Comparison of ENCODE assay signal across 19 cellular contexts in the genomic region with DNA sequence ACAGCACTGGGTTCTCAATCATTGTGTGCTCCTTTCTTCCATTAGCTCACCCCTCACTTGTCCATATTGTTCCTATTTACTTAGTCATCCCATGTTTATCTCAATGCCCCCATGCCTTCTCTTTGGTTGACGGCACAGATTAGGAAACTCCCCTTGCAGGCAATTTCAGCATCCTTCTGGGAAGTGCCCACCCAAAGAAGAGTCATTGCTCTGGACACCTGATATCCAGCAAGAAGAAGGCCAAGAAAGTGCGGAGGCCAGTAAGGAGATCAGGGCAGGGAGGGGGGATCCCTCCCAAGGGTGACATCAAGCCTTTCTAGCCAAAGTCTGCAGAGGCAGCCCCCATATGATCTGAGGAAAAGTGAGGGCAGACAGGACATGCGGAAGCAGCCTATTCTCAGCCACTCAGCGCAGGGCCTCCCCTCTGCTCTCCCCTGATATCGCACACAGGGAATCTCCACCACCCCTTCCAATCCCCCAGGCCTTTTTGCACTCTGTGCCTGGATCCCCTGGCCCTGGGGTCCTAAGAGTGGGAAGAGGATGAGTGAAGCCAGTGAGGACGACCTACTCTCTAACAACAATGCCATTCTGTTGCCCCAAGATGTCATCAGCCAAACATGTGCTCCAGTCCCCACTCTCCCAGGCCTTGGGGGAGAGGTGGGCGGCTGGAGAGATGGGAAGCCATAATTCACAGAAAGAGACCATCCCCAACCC. TPM values are rescaled to one million over a fixed set of nuclear protein-coding genes. Genes with fewer than 3 reads are reported as not detected.
DNase-seq lines count a peak whose midpoint lies in the region; TF ChIP-seq lines count a peak whose summit lies in the region.
"Had no signal": no experiment of that assay in that cellular context is flagged by ENCODE, and none has a peak within 500 bp of the region (broad histone marks: within the 10 kb centered on the region; RNA-seq: fewer than 3 reads in every experiment).

No MANE protein-coding gene starts in this region.

- no peak overlapping the region for H2BK12ac ChIP-seq in H9 (ENCODE audit: insufficient read length, low read depth, low read length)
- H2BK12ac ChIP-seq in trophoblast cell (ENCODE audit: low read length): no peak overlapping the region

- H3K36me3 Mint-ChIP-seq in H9 (ENCODE audit: insufficient read depth in 1 of 3, low read depth in 3 of 3): peaks cover 0 to 2% (median 0%) of the 10 kb centered on the region in 3 experiments; a peak in 2 of 7 replicates

- H4K8ac ChIP-seq in H9 (replicated peaks; ENCODE audit: insufficient read length, low read depth, low read length) (no peak overlapping the region), trophoblast cell (ENCODE audit: low read depth, low read length) (no peak overlapping the region)

- no CpG with 5 or more reads among the region's 7 CpGs for WGBS in H9 (ENCODE audit: extremely low coverage, insufficient read length, low lambda C conversion rate)
- no CpG with 5 or more reads among the region's 7 CpGs for WGBS in trophoblast cell (ENCODE audit: extremely low coverage, insufficient coverage, insufficient read length)
- WGBS in transverse colon (ENCODE audit: low coverage in 1 of 2), 2 donors: 83 to 100% methylated on average over 1 to 7 of the region's 7 CpGs

- H2BK120ac ChIP-seq in H9 (ENCODE audit: low read depth, low read length, poor library complexity, severe bottlenecking) (no peak overlapping the region), trophoblast cell (ENCODE audit: insufficient read depth, low read length, poor library complexity) (peak overlapping the region; percentile 2)

- H4K91ac ChIP-seq in H9 (ENCODE audit: insufficient read length, low read depth, low read length) (no peak overlapping the region), trophoblast cell (ENCODE audit: low read depth, low read length) (no peak overlapping the region)

- H3K4me1 ChIP-seq in H9 (ENCODE audit: insufficient read depth, low read length): no peaks in the 10 kb centered on the region; the same call in 1 of the 2 replicates
- peaks cover 49% of the 10 kb centered on the region for H3K4me1 ChIP-seq in PC-9 (replicated peaks; ENCODE audit: insufficient read depth)
- H3K4me1 ChIP-seq in trophoblast cell (ENCODE audit: control insufficient read depth in 1 of 2, insufficient read depth in 2 of 2, low read length in 2 of 2): peaks cover 24 to 25% of the 10 kb centered on the region in 2 experiments
- no peaks in the 10 kb centered on the region for H3K4me1 ChIP-seq in transverse colon

- no peaks in the 10 kb centered on the region; the same call in 1 of the 2 replicates for H3K79me2 ChIP-seq in H9 (ENCODE audit: insufficient read depth, low read length)
- H3K79me2 ChIP-seq in PC-9 (ENCODE audit: low read depth): no peaks in the 10 kb centered on the region
- no peaks in the 10 kb centered on the region for H3K79me2 ChIP-seq in trophoblast cell (ENCODE audit: control insufficient read depth, insufficient read depth, low read length, poor library complexity)

- no peaks in the 10 kb centered on the region for H3K79me1 ChIP-seq in H9 (ENCODE audit: insufficient read depth, low read depth, low read length, poor library complexity, severe bottlenecking)
- peaks cover 2% of the 10 kb centered on the region for H3K79me1 ChIP-seq in trophoblast cell (ENCODE audit: low read length)

- H3K27ac Mint-ChIP-seq in H9: no peak overlapping the region
- H3K27ac Mint-ChIP-seq: CD4-positive, alpha-beta T cell had no signal

- H3K27me3 ChIP-seq in H9 (ENCODE audit: insufficient read depth, low read length) (no peaks in the 10 kb centered on the region), PC-9 (ENCODE audit: insufficient read depth, low read depth) (no peaks in the 10 kb centered on the region), trophoblast cell (ENCODE audit: insufficient read depth, low read length) (no peaks in the 10 kb centered on the region), transverse colon (no peaks in the 10 kb centered on the region)

- H3K4me3 ChIP-seq in PC-9: no peak overlapping the region; the same call in 1 of the 2 replicates
- no peak overlapping the region for H3K4me3 ChIP-seq in trophoblast cell (ENCODE audit: low read depth, low read length)
- H3K4me3 ChIP-seq in transverse colon: no peak overlapping the region
- H3K4me3 ChIP-seq: GM12878 had no signal

- TF ChIP-seq CTCF in H9 (conservative IDR thresholded peaks at IDR 0.05) (no peak), PC-9 (conservative IDR thresholded peaks at IDR 0.05) (no peak), transverse colon (IDR thresholded peaks at IDR 0.05) (no peak)

- H3K9ac ChIP-seq in H9 (ENCODE audit: extremely low read depth, insufficient read length, low read length) (no peak overlapping the region), trophoblast cell (ENCODE audit: low read length) (no peak overlapping the region)

- H2BK15ac ChIP-seq in H9 (ENCODE audit: low read depth, low read length): no peak overlapping the region

- no peak overlapping the region for H3K4me2 ChIP-seq in H9 (ENCODE audit: insufficient read depth, insufficient read length, low read length)
- peak overlapping the region; percentile 77 for H3K4me2 ChIP-seq in PC-9
- H3K4me2 ChIP-seq in trophoblast cell (ENCODE audit: low read length): no peak overlapping the region

- peaks cover 12 to 13% of the 10 kb centered on the region in 2 experiments for H3K4me1 Mint-ChIP-seq in H9

- no peaks in the 10 kb centered on the region; a peak in 1 of 5 replicates for H3K9me3 Mint-ChIP-seq in H9
- H3K9me3 Mint-ChIP-seq: CD4-positive, alpha-beta T cell had no signal

- no peak overlapping the region for H3K56ac ChIP-seq in H9 (ENCODE audit: insufficient read length, low read depth, low read length)

- H2AK5ac ChIP-seq in H9 (ENCODE audit: insufficient read length, low read length): no peak overlapping the region
- H2AK5ac ChIP-seq in trophoblast cell (ENCODE audit: low read length): no peak overlapping the region

- H3F3A ChIP-seq in PC-9 (ENCODE audit: insufficient read depth, low read depth): peaks cover 5% of the 10 kb centered on the region; the same call in 1 of the 2 replicates

- POLR2A ChIA-PET in PC-9 (lab: Charles Lee; ENCODE audit: unreplicated experiment): no interaction called here

- H4K5ac ChIP-seq in H9 (ENCODE audit: insufficient read length, low read depth, low read length): no peak overlapping the region

- BruUV-seq in PC-9 (replicated peaks; lab: Mats Ljungman, UMichigan): no TSS peak

- H3K23ac ChIP-seq in H9 (ENCODE audit: insufficient read length, low read depth, low read length) (no peak overlapping the region), trophoblast cell (ENCODE audit: low read length) (no peak overlapping the region)

- H3K36me3 ChIP-seq in PC-9 (ENCODE audit: low read depth) (no peaks in the 10 kb centered on the region), trophoblast cell (ENCODE audit: control insufficient read depth in 1 of 2, insufficient read depth in 2 of 2, low read length in 2 of 2) (no peaks in the 10 kb centered on the region), transverse colon (no peaks in the 10 kb centered on the region)

- H3K9me2 ChIP-seq in PC-9 (ENCODE audit: insufficient read depth): no peaks in the 10 kb centered on the region

- no peak overlapping the region for H3K4me3 Mint-ChIP-seq in H9
- H3K4me3 Mint-ChIP-seq: CD4-positive, alpha-beta T cell had no signal

- no peak overlapping the region for H2BK20ac ChIP-seq in H9 (ENCODE audit: low read depth, low read length, poor library complexity, severe bottlenecking)

- in situ Hi-C loops in transverse colon (cut with MboI; ENCODE audit: low pct_ligation_motif_present in 1 of 4, low pct_unique_long_range_greater_than_20kb in 1 of 4, low sequenced_read_pairs in 3 of 4): loop anchor here in 1 of 4 donors (25.0 kb wide), 1 partner anchor 329 kb away; the partner anchor contains the start of gene TAS2R40

- CTCF ChIA-PET in PC-9 (lab: Charles Lee): no interaction called here

- DNase-seq in H9 (peak; percentile 14), PC-9 (no peak), left kidney (ENCODE audit: low read depth, low spot score) (peak; percentile 34), trophoblast cell (peak; percentile 59 to 64), substantia nigra (lab: John Stamatoyannopoulos, UW) (no peak), transverse colon (no peak), NCI-H1436 treated with DMSO at 0.1 percent for 48 hours (lab: John Stamatoyannopoulos, UW) (no peak)
- DNase-seq: ACHN; CD4-positive, alpha-beta T cell; DMS79; IMR-90; MV-4-11; NCI-H146; NCI-H2081 treated with DMSO at 0.1 percent for 48 hours; NCI-H226; NCI-H526 treated with DMSO at 0.1 percent for 48 hours had no signal

- H3K14ac ChIP-seq in H9 (ENCODE audit: insufficient read depth, low read length) (no peak overlapping the region), trophoblast cell (ENCODE audit: low read length) (no peak overlapping the region)

- TF ChIP-seq EP300 in transverse colon (IDR thresholded peaks at IDR 0.05; ENCODE audit: low read depth): no peak

- H2AFZ ChIP-seq in H9 (ENCODE audit: low read length) (no peak overlapping the region), PC-9 (no peak overlapping the region), trophoblast cell (ENCODE audit: insufficient read depth, low read length, poor library complexity) (no peak overlapping the region)

- peaks cover 3% of the 10 kb centered on the region for H3K23me2 ChIP-seq in H9 (ENCODE audit: insufficient read length, low read depth, low read length, poor library complexity, severe bottlenecking)

- no peak overlapping the region for H4K12ac ChIP-seq in trophoblast cell (ENCODE audit: low read depth, low read length)

- H3K9me3 ChIP-seq in H9 (ENCODE audit: control insufficient read depth, low read depth, low read length): no peaks in the 10 kb centered on the region
- no peaks in the 10 kb centered on the region for H3K9me3 ChIP-seq in PC-9 (ENCODE audit: insufficient read depth, low read depth)
- H3K9me3 ChIP-seq in trophoblast cell (ENCODE audit: insufficient read depth, low read depth, low read length): peaks cover 2% of the 10 kb centered on the region
- no peaks in the 10 kb centered on the region for H3K9me3 ChIP-seq in transverse colon

- H3K27me3 Mint-ChIP-seq in H9 (ENCODE audit: low read depth): peaks cover 13% of the 10 kb centered on the region; the same call in 1 of the 2 replicates

- H3K18ac ChIP-seq in H9 (ENCODE audit: insufficient read length, low read depth, low read length): no peak overlapping the region
- peak overlapping the region; percentile 7 for H3K18ac ChIP-seq in trophoblast cell (ENCODE audit: low read length)

- H2BK5ac ChIP-seq in H9 (ENCODE audit: insufficient read length, low read length): no peak overlapping the region
- H2BK5ac ChIP-seq in trophoblast cell (ENCODE audit: low read depth, low read length, poor library complexity): no peak overlapping the region

- peaks cover 2% of the 10 kb centered on the region for H4K20me1 ChIP-seq in H9 (ENCODE audit: control insufficient read depth, insufficient read depth, insufficient read length)
- peaks cover 3% of the 10 kb centered on the region; the same call in 1 of the 2 replicates for H4K20me1 ChIP-seq in PC-9 (ENCODE audit: insufficient read depth)

- no peak overlapping the region for H3T11ph ChIP-seq in H9 (ENCODE audit: low read length)

- intact Hi-C loops in PC-9 (cut with micrococcal nuclease; ENCODE audit: unreplicated experiment) (loop anchor here (5.0 kb wide), 2 partner anchors 499 to 506 kb away; partner anchors contain the start of gene ZYX), transverse colon (cut with DNase I; ENCODE audit: low total_unique reads) (no loop called here)

- H3K27ac ChIP-seq in H9 (ENCODE audit: insufficient read length, low read depth, low read length): no peak overlapping the region
- H3K27ac ChIP-seq in PC-9: no peak overlapping the region
- H3K27ac ChIP-seq in trophoblast cell (ENCODE audit: low read depth, low read length): no peak overlapping the region
- no peak overlapping the region for H3K27ac ChIP-seq in substantia nigra (ENCODE audit: low read depth, low read length, poor library complexity, severe bottlenecking)
- H3K27ac ChIP-seq in transverse colon: no peak overlapping the region

- no peak for TF ChIP-seq POLR2A in transverse colon (IDR thresholded peaks at IDR 0.05)

- H3K4ac ChIP-seq in H9 (ENCODE audit: low read depth, low read length): no peak overlapping the region
- H3K4ac ChIP-seq in trophoblast cell (ENCODE audit: low read depth, low read length): no peak overlapping the region

RNA-seq across cellular contexts. Expression of gene TRPV6, which starts 1.8 kb away (rescaled TPM):
- total RNA-seq in H9 (2021) (0.61 and 0.81 TPM in 2 replicates), PC-9 (2021) (13.5 and 14.7 TPM in 2 replicates), transverse colon (1 to 10 TPM in 1 of 4 donors, under 1 TPM in 1, not detected in 2; 0.14 to 2.9 TPM)
- polyA plus RNA-seq in trophoblast cell (2013): 1.2 and 1.3 TPM in 2 replicates
- total RNA-seq: CD4-positive, alpha-beta T cell; G401; GM12878; IMR-90; LHCN-M2 had no signal
- polyA plus RNA-seq: GM12878 had no signal

RNA-seq across cellular contexts. Expression of gene EPHB6, which starts 28.9 kb away (rescaled TPM):
- total RNA-seq in H9 (2021) (9.7 and 11.6 TPM in 2 replicates), PC-9 (2021) (39.2 and 72.9 TPM in 2 replicates), transverse colon (10 to 100 TPM in 1 of 4 donors, 1 to 10 TPM in 3; 2.9 to 10.2 (median 4.5) TPM)
- 21.5 and 25.0 TPM in 2 replicates for polyA plus RNA-seq in trophoblast cell (2013)
- total RNA-seq: G401 had no signal

RNA-seq across cellular contexts. Expression of gene TRPV5, which starts 49.8 kb away (rescaled TPM):
- total RNA-seq in H9 (2021) (not detected in 2 replicates), PC-9 (2021) (not detected in 2 replicates), transverse colon (not detected)
- polyA plus RNA-seq in trophoblast cell (2013): 0.03 TPM in 1 of 2 replicates, not detected in the other
- total RNA-seq: CD4-positive, alpha-beta T cell; G401; GM12878; IMR-90; LHCN-M2 had no signal
- polyA plus RNA-seq: GM12878, IMR-90 had no signal

RNA-seq across cellular contexts. Expression of gene LLCFC1, which starts 55.6 kb away (rescaled TPM):
- not detected in 2 replicates for total RNA-seq in H9 (2021)
- not detected in 2 replicates for total RNA-seq in PC-9 (2021)
- polyA plus RNA-seq in trophoblast cell (2013): not detected in 2 replicates
- total RNA-seq in transverse colon: not detected
- total RNA-seq: CD4-positive, alpha-beta T cell; G401; GM12878; IMR-90; LHCN-M2 had no signal
- polyA plus RNA-seq: GM12878, IMR-90 had no signal

Comparison
In these comparisons a context has a peak if more than half of its experiments do, and no peak if none do; other contexts are left out.
1. DNase-seq: peak in H9 (single experiment), left kidney (single experiment) and trophoblast cell (2 of 2); none in PC-9 (0 of 2), substantia nigra (0 of 49), transverse colon (single experiment) and NCI-H1436 treated with DMSO at 0.1 percent for 48 hours (single experiment).